ENCODE assay signal across 1 cellular context in genomic region chrX:19152762-19153161, GRCh38.
TF ChIP-seq lines count a peak whose summit lies in the region.

No MANE protein-coding gene starts in this region.

TF ChIP-seq in GM23338, 12 proteins besides CTCF, POLR2A, EP300 and RAD21 (continued from another document):
- no peak for TF ChIP-seq ZNF462 (CRISPR knock-in tag; IDR thresholded peaks at IDR 0.05)
- no peak for TF ChIP-seq POLR2AphosphoS5 (IDR thresholded peaks at IDR 0.05; ENCODE audit: low read depth)
